ENCODE assay signal across 7 cellular contexts in genomic region chr5:108382784-108383358, GRCh38. TPM values are rescaled to one million over a fixed set of nuclear protein-coding genes. Genes with fewer than 3 reads are reported as not detected.
DNase-seq lines count a peak whose midpoint lies in the region; ATAC-seq, FAIRE-seq and TF ChIP-seq lines count a peak whose summit lies in the region.

No MANE protein-coding gene starts in this region.

- H3K27ac Mint-ChIP-seq in activated CD4-positive, alpha-beta memory T cell treated with anti-CD3 and anti-CD28 coated beads, Interleukin-2, amount 10 ng/mL, durations not matched to agents 7 days and 5 days, result peak overlapping the region; percentile 97
- H3K27ac Mint-ChIP-seq in glutamatergic neuron (ENCODE audit: unreplicated experiment), result peak overlapping the region; percentile 92

- H3K4me1 Mint-ChIP-seq in activated CD4-positive, alpha-beta memory T cell treated with anti-CD3 and anti-CD28 coated beads, Interleukin-2, amount 10 ng/mL, durations not matched to agents 7 days and 5 days, result peaks cover 27% of the 10 kb centered on the region
- H3K4me1 Mint-ChIP-seq in glutamatergic neuron (ENCODE audit: low read depth, unreplicated experiment), result peaks cover 18% of the 10 kb centered on the region

- H3K27me3 ChIP-seq in HUES6 (ENCODE audit: control insufficient read depth, insufficient read depth, low read length), result no peaks in the 10 kb centered on the region

- no peaks in the 10 kb centered on the region for H3K36me3 ChIP-seq in HUES6 (ENCODE audit: control insufficient read depth, insufficient read depth, low read length)

- CTCF ChIA-PET in activated CD4-positive, alpha-beta memory T cell treated with anti-CD3 and anti-CD28 coated beads, Interleukin-2, amount 10 ng/mL, durations not matched to agents 7 days and 5 days (lab: Charles Lee), result interaction anchor here (1.5 kb wide), 1 partner anchor 13 kb away, joined by 4 read pairs; no protein-coding TSS in a partner anchor

- H3K9me3 ChIP-seq in HUES6 (ENCODE audit: control insufficient read depth, insufficient read depth, low read depth, low read length), result no peaks in the 10 kb centered on the region

- intact Hi-C loops in sciatic nerve (cut with DNase I), result no loop called here

- no peaks in the 10 kb centered on the region for H3K27me3 Mint-ChIP-seq in activated CD4-positive, alpha-beta memory T cell treated with anti-CD3 and anti-CD28 coated beads, Interleukin-2, amount 10 ng/mL, durations not matched to agents 7 days and 5 days
- H3K27me3 Mint-ChIP-seq in glutamatergic neuron (ENCODE audit: unreplicated experiment), result peaks cover 4% of the 10 kb centered on the region

- H3K27ac ChIP-seq in HUES6 (ENCODE audit: low read depth, low read length), result no peak overlapping the region

- no peak for TF ChIP-seq POLR2A in GM12891 (IDR thresholded peaks at IDR 0.05; ENCODE audit: low read depth, low read length)

- no peaks in the 10 kb centered on the region for H3K9me3 Mint-ChIP-seq in activated CD4-positive, alpha-beta memory T cell treated with anti-CD3 and anti-CD28 coated beads, Interleukin-2, amount 10 ng/mL, durations not matched to agents 7 days and 5 days
- peaks cover 16% of the 10 kb centered on the region for H3K9me3 Mint-ChIP-seq in glutamatergic neuron (ENCODE audit: unreplicated experiment)

- peak overlapping the region; percentile 77 for H3K4me3 Mint-ChIP-seq in activated CD4-positive, alpha-beta memory T cell treated with anti-CD3 and anti-CD28 coated beads, Interleukin-2, amount 10 ng/mL, durations not matched to agents 7 days and 5 days
- peak overlapping the region; percentile 92 for H3K4me3 Mint-ChIP-seq in glutamatergic neuron (ENCODE audit: unreplicated experiment)

- peak overlapping the region; percentile 87 for H3K4me3 ChIP-seq in HUES6 (ENCODE audit: low read depth, low read length)

- POLR2A ChIA-PET in activated CD4-positive, alpha-beta memory T cell treated with anti-CD3 and anti-CD28 coated beads, Interleukin-2, amount 10 ng/mL, durations not matched to agents 7 days and 5 days (lab: Charles Lee), result interaction anchor here (0.6 to 3.4 kb wide), 18 partner anchors 10 to 1309 kb away, joined by 3 to 32 read pairs (median 4); partner anchors contain the start of genes MAN2A1 and PJA2

- TF ChIP-seq CTCF in glutamatergic neuron (IDR thresholded peaks at IDR 0.05; ENCODE audit: partially characterized antibody, unreplicated experiment), result no peak

- FAIRE-seq in GM12891 (lab: Jason Lieb, UNC), result no peak

- ATAC-seq in sciatic nerve, result peak; percentile 8

- DNase-seq in GM12891 (ENCODE audit: insufficient read length, low spot score) (no peak), glutamatergic neuron (no peak), sciatic nerve (ENCODE audit: low spot score) (no peak), NCI-H774 (lab: John Stamatoyannopoulos, UW) (no peak), mucosa of gallbladder (ENCODE audit: low spot score) (no peak)
- no peak for DNase-seq in activated CD4-positive, alpha-beta memory T cell treated with anti-CD3 and anti-CD28 coated beads, Interleukin-2, amount 10 ng/mL, durations not matched to agents 7 days and 5 days

- H3K9ac ChIP-seq in HUES6 (ENCODE audit: low read length), result peak overlapping the region; percentile 94

- peaks cover 8% of the 10 kb centered on the region for H3K36me3 Mint-ChIP-seq in activated CD4-positive, alpha-beta memory T cell treated with anti-CD3 and anti-CD28 coated beads, Interleukin-2, amount 10 ng/mL, durations not matched to agents 7 days and 5 days (ENCODE audit: low read depth)
- no peaks in the 10 kb centered on the region for H3K36me3 Mint-ChIP-seq in glutamatergic neuron (ENCODE audit: unreplicated experiment)

- 0 out of 2 replicates have a peak, but pooled peaks cover 13% of the 10 kb centered on the region for H3K4me1 ChIP-seq in HUES6 (ENCODE audit: control insufficient read depth, insufficient read depth, low read length)

TF ChIP-seq in GM12891, 5 proteins besides CTCF, POLR2A, EP300 and RAD21:
- no peak for TF ChIP-seq POU2F2 (IDR thresholded peaks at IDR 0.05; ENCODE audit: low read depth, low read length)
- TF ChIP-seq SPI1 (IDR thresholded peaks at IDR 0.05; ENCODE audit: low read depth, low read length), result 0 out of 2 replicates have a peak, but pooled peaks have one; percentile 5

RNA-seq across cellular contexts. Expression of gene FBXL17, which starts 1.0 kb away (rescaled TPM):
- 6.1 TPM for polyA plus RNA-seq in GM12891 (2012; ENCODE audit: low read depth, missing spikeins)
- 10 to 100 TPM in 1 of 2 experiments, 1 to 10 TPM in 1; 9.2 to 10.0 TPM for total RNA-seq in activated CD4-positive, alpha-beta memory T cell treated with anti-CD3 and anti-CD28 coated beads, Interleukin-2, amount 10 ng/mL, durations not matched to agents 7 days and 5 days
- total RNA-seq in glutamatergic neuron (ENCODE audit: unreplicated experiment) (20.3 TPM), sciatic nerve (25.5 TPM), mucosa of gallbladder (22.7 TPM)
